Comparison of ENCODE assay signal across 8 cellular contexts in genomic region chr19:9917322-9917721, GRCh38. TPM values are rescaled to one million over a fixed set of nuclear protein-coding genes. Genes with fewer than 3 reads are reported as not detected.
DNase-seq lines count a peak whose midpoint lies in the region; ATAC-seq and TF ChIP-seq lines count a peak whose summit lies in the region.

No MANE protein-coding gene starts in this region.

- DNase-seq in Right ventricle myocardium superior, result no peak
- no peak for DNase-seq in cardiac septum (ENCODE audit: low spot score)
- peak; percentile 44 for DNase-seq in endothelial cell (ENCODE audit: low spot score)
- no peak for DNase-seq in osteocyte (ENCODE audit: extremely low spot score, unreplicated experiment)
- DNase-seq in activated T-helper 2 cell treated with anti-CD3 and anti-CD28 coated beads, Interferon-gamma antibody, Interleukin-2, Interleukin-4, amounts not matched to agents 10 μg/mL and 5 μg/mL and 100 μg/mL, durations not matched to agents 14 hours and 24 hours and 36 hours (ENCODE audit: low spot score), result no peak

- ATAC-seq in Right ventricle myocardium superior (ENCODE audit: poor library complexity) (peak; percentile 70), GM21619 (IDR thresholded peaks at IDR 0.05; ENCODE audit: unreplicated experiment) (no peak), HG03196 (IDR thresholded peaks at IDR 0.05; ENCODE audit: unreplicated experiment) (no peak)

- H3K27me3 Mint-ChIP-seq in endothelial cell (ENCODE audit: unreplicated experiment), result peaks cover 5% of the 10 kb centered on the region
- no peaks in the 10 kb centered on the region for H3K27me3 Mint-ChIP-seq in osteocyte (ENCODE audit: unreplicated experiment)
- H3K27me3 Mint-ChIP-seq in activated T-helper 2 cell treated with anti-CD3 and anti-CD28 coated beads, Interferon-gamma antibody, Interleukin-2, Interleukin-4, amounts not matched to agents 10 μg/mL and 5 μg/mL and 100 μg/mL, durations not matched to agents 14 hours and 24 hours and 36 hours (ENCODE audit: low read depth), result peaks cover 22% of the 10 kb centered on the region

- no peaks in the 10 kb centered on the region for H3K9me3 Mint-ChIP-seq in endothelial cell (ENCODE audit: unreplicated experiment)
- no peaks in the 10 kb centered on the region for H3K9me3 Mint-ChIP-seq in osteocyte (ENCODE audit: unreplicated experiment)
- H3K9me3 Mint-ChIP-seq in activated T-helper 2 cell treated with anti-CD3 and anti-CD28 coated beads, Interferon-gamma antibody, Interleukin-2, Interleukin-4, amounts not matched to agents 10 μg/mL and 5 μg/mL and 100 μg/mL, durations not matched to agents 14 hours and 24 hours and 36 hours, result no peaks in the 10 kb centered on the region

- no peak for TF ChIP-seq CTCF in endothelial cell (IDR thresholded peaks at IDR 0.05; ENCODE audit: unreplicated experiment)
- TF ChIP-seq CTCF in osteocyte (IDR thresholded peaks at IDR 0.05), result no peak

- no peak overlapping the region for H3K27ac Mint-ChIP-seq in endothelial cell (ENCODE audit: unreplicated experiment)
- peak overlapping the region; percentile 15 for H3K27ac Mint-ChIP-seq in osteocyte (ENCODE audit: unreplicated experiment)
- no peak overlapping the region for H3K27ac Mint-ChIP-seq in activated T-helper 2 cell treated with anti-CD3 and anti-CD28 coated beads, Interferon-gamma antibody, Interleukin-2, Interleukin-4, amounts not matched to agents 10 μg/mL and 5 μg/mL and 100 μg/mL, durations not matched to agents 14 hours and 24 hours and 36 hours

- H3K36me3 Mint-ChIP-seq in endothelial cell (ENCODE audit: low read depth, unreplicated experiment), result no peaks in the 10 kb centered on the region
- peaks cover 8% of the 10 kb centered on the region for H3K36me3 Mint-ChIP-seq in osteocyte (ENCODE audit: unreplicated experiment)
- no peaks in the 10 kb centered on the region for H3K36me3 Mint-ChIP-seq in activated T-helper 2 cell treated with anti-CD3 and anti-CD28 coated beads, Interferon-gamma antibody, Interleukin-2, Interleukin-4, amounts not matched to agents 10 μg/mL and 5 μg/mL and 100 μg/mL, durations not matched to agents 14 hours and 24 hours and 36 hours (ENCODE audit: low read depth)

- H3K4me1 Mint-ChIP-seq in endothelial cell (ENCODE audit: unreplicated experiment) (peaks cover 10% of the 10 kb centered on the region), osteocyte (ENCODE audit: unreplicated experiment) (peaks cover 11% of the 10 kb centered on the region)
- peaks cover 12% of the 10 kb centered on the region for H3K4me1 Mint-ChIP-seq in activated T-helper 2 cell treated with anti-CD3 and anti-CD28 coated beads, Interferon-gamma antibody, Interleukin-2, Interleukin-4, amounts not matched to agents 10 μg/mL and 5 μg/mL and 100 μg/mL, durations not matched to agents 14 hours and 24 hours and 36 hours (ENCODE audit: low read depth)

- no peak overlapping the region for H3K4me3 Mint-ChIP-seq in endothelial cell (ENCODE audit: unreplicated experiment)
- peak overlapping the region; percentile 7 for H3K4me3 Mint-ChIP-seq in osteocyte (ENCODE audit: unreplicated experiment)
- H3K4me3 Mint-ChIP-seq in activated T-helper 2 cell treated with anti-CD3 and anti-CD28 coated beads, Interferon-gamma antibody, Interleukin-2, Interleukin-4, amounts not matched to agents 10 μg/mL and 5 μg/mL and 100 μg/mL, durations not matched to agents 14 hours and 24 hours and 36 hours (ENCODE audit: low read depth), result no peak overlapping the region

- intact Hi-C loops in Right ventricle myocardium superior (cut with DNase I) (no loop called here), cardiac septum (cut with DNase I) (no loop called here)
- intact Hi-C loops in activated T-helper 2 cell treated with anti-CD3 and anti-CD28 coated beads, Interferon-gamma antibody, Interleukin-2, Interleukin-4, amounts not matched to agents 10 μg/mL and 5 μg/mL and 100 μg/mL, durations not matched to agents 14 hours and 24 hours and 36 hours (cut with micrococcal nuclease), result loop anchor here (10.0 kb wide), 1 partner anchor 293 kb away; the partner anchor contains the start of gene ZNF561

TF ChIP-seq in PFSK-1, 5 proteins besides CTCF, POLR2A, EP300 and RAD21:
- TF ChIP-seq POLR2AphosphoS5 (IDR thresholded peaks at IDR 0.05; ENCODE audit: low read depth, low read length) (peak; percentile 42; the same call in 1 of the 2 replicates), TAF1 (IDR thresholded peaks at IDR 0.05; ENCODE audit: borderline replicate concordance, insufficient read depth, low read length) (no peak)

RNA-seq across cellular contexts. Expression of gene OLFM2, which starts 19.0 kb away (rescaled TPM):
- total RNA-seq in Right ventricle myocardium superior (2.2 TPM), cardiac septum (4.1 TPM), endothelial cell (ENCODE audit: unreplicated experiment) (12.0 TPM), osteocyte (208 and 236 TPM in 2 replicates)
- 130 TPM for polyA plus RNA-seq in PFSK-1 (2012; ENCODE audit: insufficient read length, low read depth)
- 0.85 and 0.89 TPM in 2 replicates for total RNA-seq in activated T-helper 2 cell treated with anti-CD3 and anti-CD28 coated beads, Interferon-gamma antibody, Interleukin-2, Interleukin-4, amounts not matched to agents 10 μg/mL and 5 μg/mL and 100 μg/mL, durations not matched to agents 14 hours and 24 hours and 36 hours

Comparison
In these comparisons a context has a peak if more than half of its experiments do, and no peak if none do; other contexts are left out.
1. RNA of gene OLFM2, which starts 19.0 kb away (total RNA-seq): 208 to 236 TPM in osteocyte; 12.0 TPM in endothelial cell (single experiment), 4.1 TPM in cardiac septum (single experiment), 2.2 TPM in Right ventricle myocardium superior (single experiment) and 0.85 to 0.89 TPM in activated T-helper 2 cell treated with anti-CD3 and anti-CD28 coated beads, Interferon-gamma antibody, Interleukin-2, Interleukin-4, amounts not matched to agents 10 μg/mL and 5 μg/mL and 100 μg/mL, durations not matched to agents 14 hours and 24 hours and 36 hours; every median in the first group is over 10 times any median in the second.